In the genomic region with DNA sequence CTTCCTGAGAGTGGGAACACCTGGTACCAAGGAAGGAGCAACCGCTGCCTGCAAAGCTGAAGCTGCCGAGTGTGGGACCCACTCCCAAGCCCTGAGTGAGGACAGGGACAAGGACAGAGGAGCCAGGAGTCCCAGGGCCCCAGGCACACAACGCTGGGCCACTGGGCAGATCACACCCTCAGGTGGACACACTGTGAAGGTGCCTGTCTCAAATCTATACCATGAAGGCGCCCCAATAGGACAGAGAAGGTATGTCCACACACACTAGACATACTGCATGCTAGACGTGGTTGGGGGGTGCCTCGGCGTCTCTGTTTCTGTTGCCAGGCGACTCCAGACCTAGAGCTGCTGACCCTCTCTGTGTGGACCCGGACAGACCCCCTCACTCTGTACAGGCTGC, we compare ENCODE assay signal across 10 cellular contexts.
"Had no signal": no experiment of that assay in that cellular context is flagged by ENCODE, and none has a peak within 500 bp of the region (broad histone marks: within the 10 kb centered on the region; RNA-seq: fewer than 3 reads in every experiment).

No MANE protein-coding gene starts in this region.

- H3K4me3 ChIP-seq: lung had no signal

- DNase-seq: activated CD4-positive, alpha-beta T cell treated with anti-CD3 and anti-CD28 coated beads for 4 hours; activated CD8-positive, alpha-beta memory T cell treated with anti-CD3 and anti-CD28 coated beads, Interleukin-2, amount 50 U/mL, for 48 hours; activated CD8-positive, alpha-beta T cell treated with anti-CD3 and anti-CD28 coated beads for 36 hours; activated naive CD8-positive, alpha-beta T cell treated with anti-CD3 and anti-CD28 coated beads, Interleukin-2, amount 10 ng/mL, durations not matched to agents 7 days and 5 days; anterior cingulate cortex; cerebellar nuclear complex; dermis blood vessel endothelial cell; retina; substantia nigra had no signal

- ATAC-seq: activated CD8-positive, alpha-beta T cell treated with anti-CD3 and anti-CD28 coated beads for 36 hours had no signal
